Comparison of ENCODE assay signal across 25 cellular contexts in genomic region chrX:15500497-15500966, GRCh38. TPM values are rescaled to one million over a fixed set of nuclear protein-coding genes. Genes with fewer than 3 reads are reported as not detected.
DNase-seq lines count a peak whose midpoint lies in the region; ATAC-seq, FAIRE-seq and TF ChIP-seq lines count a peak whose summit lies in the region.
"Had no signal": no experiment of that assay in that cellular context is flagged by ENCODE, and none has a peak within 500 bp of the region (broad histone marks: within the 10 kb centered on the region; RNA-seq: fewer than 3 reads in every experiment).

Gene BMX (plus strand): TSS chrX:15500807. CDS start chrX:15508354, 7,547 bp downstream.

- H3K9me3 ChIP-seq in kidney (ENCODE audit: control insufficient read depth in 1 of 2, low read length in 2 of 2): no peaks in the 10 kb centered on the region
- no peaks in the 10 kb centered on the region for H3K9me3 ChIP-seq in gastrocnemius medialis
- H3K9me3 ChIP-seq: vagina had no signal

- FAIRE-seq in kidney (lab: Jason Lieb, UNC): no peak
- FAIRE-seq: frontal cortex had no signal

- no peak for TF ChIP-seq CTCF in fibroblast of mammary gland (conservative IDR thresholded peaks at IDR 0.05; ENCODE audit: control insufficient read depth, insufficient read depth, low read depth, low read length)
- TF ChIP-seq CTCF in kidney (IDR thresholded peaks at IDR 0.05; ENCODE audit: borderline replicate concordance, extremely low read depth, insufficient read depth): no peak
- no peak for TF ChIP-seq CTCF in gastrocnemius medialis (IDR thresholded peaks at IDR 0.05 in 4 of 5, conservative IDR thresholded peaks at IDR 0.05 in 1 of 5)

- peak in 1 of 2 donors; percentile 50 for ATAC-seq in gastrocnemius medialis
- no peak for ATAC-seq in GM21737 (IDR thresholded peaks at IDR 0.05; ENCODE audit: unreplicated experiment)
- ATAC-seq: activated naive CD8-positive, alpha-beta T cell treated with anti-CD3 and anti-CD28 coated beads, Interleukin-2, amount 50 U/mL, for 24 hours had no signal

- TF ChIP-seq POLR2A in gastrocnemius medialis (IDR thresholded peaks at IDR 0.05): no peak

- H3K36me3 ChIP-seq in kidney (ENCODE audit: control insufficient read depth in 1 of 2, insufficient read depth in 2 of 2, low read length in 2 of 2): no peaks in the 10 kb centered on the region
- no peaks in the 10 kb centered on the region for H3K36me3 ChIP-seq in gastrocnemius medialis
- H3K36me3 ChIP-seq: vagina had no signal

- peaks cover 0 to 3% (median 0%) of the 10 kb centered on the region in 3 donors for H3K27me3 ChIP-seq in gastrocnemius medialis
- H3K27me3 ChIP-seq: vagina had no signal

- H3K4me3 ChIP-seq in fibroblast of mammary gland (ENCODE audit: control insufficient read depth, low read depth, low read length) (no peak within 1 kb of the TSS), kidney (ENCODE audit: low read length in 2 of 2) (no peak within 1 kb of the TSS), gastrocnemius medialis (peak within 1 kb of the TSS in 1 of 4 donors; percentile 4)
- H3K4me3 ChIP-seq: vagina had no signal

- DNase-seq in KBM-7: peak; percentile 36
- peak; percentile 13 for DNase-seq in fibroblast of mammary gland (ENCODE audit: low read depth)
- DNase-seq in kidney: peak; percentile 56
- peak in 1 of 2 donors; percentile 12 for DNase-seq in gastrocnemius medialis
- DNase-seq in amygdala (lab: John Stamatoyannopoulos, UW): no peak
- no peak for DNase-seq in NCI-H524 (lab: John Stamatoyannopoulos, UW)
- no peak for DNase-seq in AG20443 (ENCODE audit: low spot score)
- DNase-seq: activated CD4-positive, alpha-beta T cell treated with anti-CD3 and anti-CD28 coated beads, Interleukin-2, amount 50 U/mL, for 1 hour; activated CD8-positive, alpha-beta memory T cell treated with anti-CD3 and anti-CD28 coated beads, Interleukin-2, amount 50 U/mL, for 48 hours; activated naive CD8-positive, alpha-beta T cell treated with anti-CD3 and anti-CD28 coated beads, Interleukin-2, amount 50 U/mL, for 24 hours; DMS 273 treated with DMSO at 0.1 percent for 48 hours; NCI-H1436; NCI-H2171; SIG-M5; stimulated activated CD4-positive, alpha-beta T cell treated with anti-CD3 and anti-CD28 coated beads, Interleukin-12 subunit alpha, Interleukin-12 subunit beta, amount 100 ng/mL, for 4 hours; stimulated activated CD8-positive, alpha-beta memory T cell treated with anti-CD3 and anti-CD28 coated beads, Interleukin-4, amount 100 ng/mL, for 48 hours had no signal

- no peak within 1 kb of the TSS for H3K9ac ChIP-seq in kidney (ENCODE audit: low read length in 2 of 2)

- H3K27ac ChIP-seq in kidney (ENCODE audit: low read depth in 2 of 2, low read length in 2 of 2) (no peak within 1 kb of the TSS), gastrocnemius medialis (peak within 1 kb of the TSS; percentile 1 to 47 (median 30))
- H3K27ac ChIP-seq: C4-2B, epithelial cell of prostate, vagina, VCaP had no signal

- H3K4me1 ChIP-seq in kidney (ENCODE audit: control insufficient read depth in 1 of 2, insufficient read depth in 1 of 2, low read depth in 1 of 2, low read length in 2 of 2) (no peaks in the 10 kb centered on the region), gastrocnemius medialis (no peaks in the 10 kb centered on the region)
- H3K4me1 ChIP-seq: vagina had no signal

- in situ Hi-C loops in KBM-7 (cut with MboI; ENCODE audit: low pct_unique_long_range_greater_than_20kb, low sequenced_read_pairs): loop anchor here (10.0 kb wide), 1 partner anchor 64 kb away; no protein-coding TSS in a partner anchor
- in situ Hi-C loops in gastrocnemius medialis (cut with MboI; ENCODE audit: low sequenced_read_pairs in 4 of 4): no loop called here

- intact Hi-C loops in kidney (cut with DNase I): no loop called here
- intact Hi-C loops in gastrocnemius medialis (cut with DNase I; ENCODE audit: low total_unique reads): no loop called here

RNA-seq across cellular contexts. Expression of gene BMX, which starts in this region (rescaled TPM):
- total RNA-seq in kidney: 1.4 TPM
- polyA plus RNA-seq in kidney (ENCODE audit: insufficient read depth, low read depth, low replicate concordance): not detected
- 1 to 10 TPM in 2 of 4 donors, under 1 TPM in 2; 0.40 to 2.4 (median 0.82) TPM for total RNA-seq in gastrocnemius medialis
- total RNA-seq: mesothelial cell of epicardium; progenitor cell of endocrine pancreas; T-helper 1 cell treated with Interleukin-12 subunit alpha and Interleukin-12 subunit beta and Interleukin-4 antibody, amounts not matched to agents 30 ng/mL and 1 ng/mL, for 36 hours had no signal

Comparison
In these comparisons a context has a peak if more than half of its experiments do, and no peak if none do; other contexts are left out.
1. DNase-seq: peak in KBM-7 (single experiment), fibroblast of mammary gland (single experiment) and kidney (single experiment); none in amygdala (0 of 56), NCI-H524 (0 of 2) and AG20443 (single experiment).
2. H3K27ac ChIP-seq: peak in gastrocnemius medialis (4 of 4); none in kidney (0 of 2).